7 cellular contexts compared by ENCODE assay signal in genomic region chrX:105263805-105264204, GRCh38. TPM values are rescaled to one million over a fixed set of nuclear protein-coding genes. Genes with fewer than 3 reads are reported as not detected.
"Had no signal": no experiment of that assay in that cellular context is flagged by ENCODE, and none has a peak within 500 bp of the region (broad histone marks: within the 10 kb centered on the region; RNA-seq: fewer than 3 reads in every experiment).

No MANE protein-coding gene starts in this region.

RNA-seq across cellular contexts. Expression of gene TEX13A, which starts 43.3 kb away (rescaled TPM):
- total RNA-seq: H1, H9, HepG2, HFFc6, HT1080 had no signal
- polyA plus RNA-seq: GM23338, H1, HepG2, IgD-negative memory B cell had no signal
